ENCODE assay signal across 9 cellular contexts in the genomic region with DNA sequence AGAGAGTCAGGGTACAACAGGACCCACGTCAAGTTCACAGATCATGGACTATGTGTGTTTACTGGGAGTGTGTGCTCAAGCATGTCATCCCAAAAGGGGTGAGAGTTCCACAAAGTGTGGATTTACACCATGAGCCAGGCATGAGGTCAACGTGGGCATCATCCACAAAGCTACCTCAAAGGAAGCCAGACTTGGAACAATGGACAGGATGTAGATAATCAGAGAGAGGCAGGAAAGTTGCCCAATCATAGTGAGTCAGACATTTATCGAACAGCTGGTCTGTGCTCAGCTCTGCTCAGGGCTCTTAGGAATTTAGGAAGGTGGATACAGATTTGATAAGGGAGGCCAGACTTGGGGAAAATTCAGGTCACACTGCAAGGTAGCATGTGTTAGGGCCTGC.
DNase-seq lines count a peak whose midpoint lies in the region; ATAC-seq and TF ChIP-seq lines count a peak whose summit lies in the region.
"Had no signal": no experiment of that assay in that cellular context is flagged by ENCODE, and none has a peak within 500 bp of the region (broad histone marks: within the 10 kb centered on the region; RNA-seq: fewer than 3 reads in every experiment).

No MANE protein-coding gene starts in this region.

- H3K27me3 Mint-ChIP-seq in neural crest cell (ENCODE audit: low read depth) (no peaks in the 10 kb centered on the region), T-helper 17 cell (peaks cover 10% of the 10 kb centered on the region)
- peaks cover 8% of the 10 kb centered on the region for H3K27me3 Mint-ChIP-seq in activated T-cell treated with anti-CD3 and anti-CD28 coated beads, Interleukin-2, amount 50 U/mL, for 72 hours (ENCODE audit: low read depth)

- no peak for ATAC-seq in GM18519 (IDR thresholded peaks at IDR 0.05; ENCODE audit: low FRiP score, unreplicated experiment)
- no peak for ATAC-seq in activated T-cell treated with anti-CD3 and anti-CD28 coated beads, Interleukin-2, amount 50 U/mL, for 72 hours (replicated peaks in 1 of 2)
- ATAC-seq in T-helper 17 cell, result no peak
- ATAC-seq: Panc1 had no signal

- TF ChIP-seq CTCF in neural crest cell (conservative IDR thresholded peaks at IDR 0.05) (no peak), GM13977 (IDR thresholded peaks at IDR 0.05; ENCODE audit: extremely low read depth, insufficient read depth, missing control alignments) (no peak)

- H3K9me3 ChIP-seq in T-helper 17 cell (ENCODE audit: control insufficient read depth, low read length, poor library complexity, severe bottlenecking), result no peaks in the 10 kb centered on the region

- H3K4me1 Mint-ChIP-seq in neural crest cell (peaks cover 30% of the 10 kb centered on the region), T-helper 17 cell (no peaks in the 10 kb centered on the region)
- no peaks in the 10 kb centered on the region for H3K4me1 Mint-ChIP-seq in activated T-cell treated with anti-CD3 and anti-CD28 coated beads, Interleukin-2, amount 50 U/mL, for 72 hours (ENCODE audit: low read depth)

- H3K9me3 Mint-ChIP-seq in neural crest cell, result no peaks in the 10 kb centered on the region
- H3K9me3 Mint-ChIP-seq in activated T-cell treated with anti-CD3 and anti-CD28 coated beads, Interleukin-2, amount 50 U/mL, for 72 hours, result peaks cover 0 to under 1% of the 10 kb centered on the region in 2 donors

- H3K27ac Mint-ChIP-seq in neural crest cell (ENCODE audit: unreplicated experiment) (peak overlapping the region; percentile 48), T-helper 17 cell (no peak overlapping the region)
- no peak overlapping the region for H3K27ac Mint-ChIP-seq in activated T-cell treated with anti-CD3 and anti-CD28 coated beads, Interleukin-2, amount 50 U/mL, for 72 hours

- DNase-seq in Daoy (ENCODE audit: low read depth) (peak; percentile 86), NCI-H69 (lab: John Stamatoyannopoulos, UW) (peak; percentile 41), dermis blood vessel endothelial cell (peak; percentile 96), neural crest cell (ENCODE audit: low read depth, low spot score) (no peak), GM13977 (ENCODE audit: low spot score) (no peak), T-helper 17 cell (no peak)
- DNase-seq in activated T-cell treated with anti-CD3 and anti-CD28 coated beads, Interleukin-2, amount 50 U/mL, for 72 hours, result no peak

- no peak overlapping the region for H3K4me3 Mint-ChIP-seq in neural crest cell
- no peak overlapping the region for H3K4me3 Mint-ChIP-seq in activated T-cell treated with anti-CD3 and anti-CD28 coated beads, Interleukin-2, amount 50 U/mL, for 72 hours
- H3K4me3 Mint-ChIP-seq in T-helper 17 cell, result no peak overlapping the region

- in situ Hi-C loops in GM13977 (cut with MboI; ENCODE audit: low pct_unique_long_range_greater_than_20kb, low sequenced_read_pairs, unreplicated experiment), result no loop called here

- H3K36me3 Mint-ChIP-seq in neural crest cell (ENCODE audit: low read depth), result no peaks in the 10 kb centered on the region
- no peaks in the 10 kb centered on the region for H3K36me3 Mint-ChIP-seq in activated T-cell treated with anti-CD3 and anti-CD28 coated beads, Interleukin-2, amount 50 U/mL, for 72 hours (ENCODE audit: insufficient read depth in 2 of 2)
- H3K36me3 Mint-ChIP-seq in T-helper 17 cell (ENCODE audit: low read depth), result no peaks in the 10 kb centered on the region

Comparison
In these comparisons a context has a peak if more than half of its experiments do, and no peak if none do; other contexts are left out.
1. DNase-seq: peak in Daoy (single experiment), NCI-H69 (single experiment) and dermis blood vessel endothelial cell (single experiment); none in neural crest cell (single experiment), GM13977 (single experiment), activated T-cell treated with anti-CD3 and anti-CD28 coated beads, Interleukin-2, amount 50 U/mL, for 72 hours (0 of 2) and T-helper 17 cell (0 of 3).